In genomic region chr15:95249524-95249923, GRCh38 we compare ENCODE assay signal across 21 cellular contexts.
"Had no signal": no experiment of that assay in that cellular context is flagged by ENCODE, and none has a peak within 500 bp of the region (broad histone marks: within the 10 kb centered on the region; RNA-seq: fewer than 3 reads in every experiment).

No MANE protein-coding gene starts in this region.

- DNase-seq: activated CD4-positive, alpha-beta T cell treated with anti-CD3 and anti-CD28 coated beads for 4 hours; activated CD4-positive, CD25-positive, alpha-beta regulatory T cell; activated CD8-positive, alpha-beta memory T cell treated with anti-CD3 and anti-CD28 coated beads, Interleukin-2, amount 50 U/mL, for 48 hours; activated CD8-positive, alpha-beta T cell treated with anti-CD3 and anti-CD28 coated beads for 36 hours; activated naive CD4-positive, alpha-beta T cell treated with anti-CD3 and anti-CD28 coated beads, Interleukin-2, amount 50 U/mL, for 16 hours; activated naive CD8-positive, alpha-beta T cell treated with anti-CD3 and anti-CD28 coated beads, Interleukin-2, amount 10 ng/mL, durations not matched to agents 7 days and 5 days; activated T-cell treated with anti-CD3 and anti-CD28 coated beads, Interleukin-2, amount 50 U/mL, for 1 hour; aorta; caudate nucleus; Kasumi-1; KBM-7; NCI-H1105 treated with DMSO at 0.1 percent for 48 hours; NCI-H146; NCI-H187 treated with DMSO at 0.1 percent for 48 hours; NCI-H2081 treated with DMSO at 0.1 percent for 48 hours; NCI-H446; PC-3; SHP77 treated with DMSO at 0.1 percent for 48 hours; T-helper 17 cell; T-helper 9 cell had no signal

- H3K27ac ChIP-seq: breast epithelium had no signal

- ATAC-seq: activated CD8-positive, alpha-beta T cell treated with anti-CD3 and anti-CD28 coated beads for 36 hours; PC-3; T-helper 17 cell had no signal

- H3K36me3 ChIP-seq: breast epithelium had no signal

- H3K4me1 ChIP-seq: breast epithelium had no signal

- H3K27me3 ChIP-seq: breast epithelium had no signal

- H3K4me3 ChIP-seq: breast epithelium had no signal

- H3K9me3 ChIP-seq: breast epithelium had no signal
